In the genomic region with DNA sequence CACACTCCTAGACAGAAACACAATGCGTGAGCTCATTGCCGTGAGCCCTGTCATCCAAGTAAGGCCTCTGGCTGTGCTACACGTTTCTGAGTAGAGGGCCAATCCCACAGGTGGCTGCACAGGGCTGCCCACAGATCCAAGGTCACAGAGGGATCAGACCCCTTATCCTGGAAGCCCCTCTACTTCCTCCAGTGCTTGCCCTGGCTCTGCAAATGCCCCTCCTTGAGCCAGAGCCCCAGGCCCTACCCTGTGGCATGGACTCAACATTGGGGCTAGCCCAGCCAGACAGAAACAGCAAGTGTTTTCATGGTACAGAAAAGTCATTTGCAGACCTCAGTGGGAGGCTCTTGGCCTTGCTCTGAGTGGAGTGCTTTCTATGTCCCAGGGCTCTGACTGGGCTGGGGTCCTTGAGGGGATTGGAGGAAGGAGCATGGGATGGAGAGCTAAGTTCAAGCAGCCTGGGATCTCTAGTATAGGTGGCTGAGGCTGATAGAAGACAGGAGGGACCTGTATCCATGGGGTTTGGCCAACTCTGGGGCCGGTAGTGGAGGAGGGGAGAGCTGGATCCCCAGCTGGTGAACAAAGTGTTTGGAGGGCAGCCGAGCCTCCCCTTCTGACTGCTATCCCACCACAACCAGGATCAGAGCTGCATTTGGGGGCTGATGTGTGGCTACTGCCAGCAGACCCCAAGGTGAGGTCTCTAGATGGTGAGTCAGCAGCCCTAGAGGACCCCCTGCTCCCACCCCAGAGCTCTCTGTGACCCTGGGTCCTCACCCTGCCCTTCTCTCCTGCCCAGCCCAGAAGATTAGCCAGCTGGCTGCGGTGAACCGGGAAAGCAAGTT, we compare ENCODE assay signal across 22 cellular contexts. TPM values are rescaled to one million over a fixed set of nuclear protein-coding genes. Genes with fewer than 3 reads are reported as not detected.
A peak's percentile ranks its signal among the peaks of the same experiment; 100 is the strongest.
DNase-seq lines count a peak whose midpoint lies in the region; ATAC-seq and TF ChIP-seq lines count a peak whose summit lies in the region.
"Had no signal": no experiment of that assay in that cellular context is flagged by ENCODE, and none has a peak within 500 bp of the region (broad histone marks: within the 10 kb centered on the region; RNA-seq: fewer than 3 reads in every experiment).

No MANE protein-coding gene starts in this region.

- no TSS peak for BruUV-seq in mammary epithelial cell (replicated peaks; lab: Mats Ljungman, UMichigan)

- H3K27me3 ChIP-seq in breast epithelium (no peaks in the 10 kb centered on the region), mammary epithelial cell (ENCODE audit: insufficient read depth, low read length) (no peaks in the 10 kb centered on the region), right cardiac atrium (ENCODE audit: control insufficient read depth, insufficient read depth) (no peaks in the 10 kb centered on the region), gastrocnemius medialis (no peaks in the 10 kb centered on the region), uterus (no peaks in the 10 kb centered on the region), Karpas-422 (ENCODE audit: low read length) (no peaks in the 10 kb centered on the region)

- no peak for TF ChIP-seq POLR2A in breast epithelium (IDR thresholded peaks at IDR 0.05)
- TF ChIP-seq POLR2A in gastrocnemius medialis (IDR thresholded peaks at IDR 0.05): no peak
- no peak for TF ChIP-seq POLR2A in uterus (IDR thresholded peaks at IDR 0.05)

- in situ Hi-C loops in mammary epithelial cell (cut with MboI; ENCODE audit: low sequenced_read_pairs in 2 of 2): no loop called here
- in situ Hi-C loops in gastrocnemius medialis (cut with MboI; ENCODE audit: low sequenced_read_pairs in 4 of 4): loop anchor here in 1 of 4 donors (10.0 kb wide), 1 partner anchor 59 kb away; no protein-coding TSS in a partner anchor

- H3K4me1 ChIP-seq in breast epithelium: peaks cover 0 to 3% of the 10 kb centered on the region in 2 donors
- peaks cover 3% of the 10 kb centered on the region for H3K4me1 ChIP-seq in mammary epithelial cell (ENCODE audit: insufficient read depth, low read length)
- peaks cover 17% of the 10 kb centered on the region for H3K4me1 ChIP-seq in right cardiac atrium (ENCODE audit: control insufficient read depth, insufficient read depth, low read length)
- peaks cover 9 to 13% of the 10 kb centered on the region in 2 donors for H3K4me1 ChIP-seq in gastrocnemius medialis
- H3K4me1 ChIP-seq in uterus: peaks cover 0 to 15% of the 10 kb centered on the region in 2 donors
- no peaks in the 10 kb centered on the region for H3K4me1 ChIP-seq in Karpas-422 (ENCODE audit: low read length)
- H3K4me1 ChIP-seq: prostate gland had no signal

- peak overlapping the region; percentile 61 to 92 for H3K27ac ChIP-seq in breast epithelium
- H3K27ac ChIP-seq in mammary epithelial cell (ENCODE audit: insufficient read depth, low read depth, low read length): no peak overlapping the region
- peak overlapping the region; percentile 50 for H3K27ac ChIP-seq in right cardiac atrium (ENCODE audit: low read length)
- H3K27ac ChIP-seq in gastrocnemius medialis: peak overlapping the region; percentile 28 to 67 (median 57)
- H3K27ac ChIP-seq in uterus: peak overlapping the region; percentile 48 to 72
- H3K27ac ChIP-seq in Karpas-422 (ENCODE audit: low read length): no peak overlapping the region
- H3K27ac ChIP-seq: A549, prostate gland, SK-N-MC had no signal

- no peak for DNase-seq in breast epithelium (ENCODE audit: low spot score in 2 of 2)
- DNase-seq in mammary epithelial cell: no peak
- peak in 1 of 3 donors; percentile 36 for DNase-seq in right cardiac atrium
- no peak for DNase-seq in gastrocnemius medialis
- DNase-seq in uterus: peak in 1 of 2 donors; percentile 50
- DNase-seq in Karpas-422: no peak
- no peak for DNase-seq in dermis blood vessel endothelial cell
- no peak for DNase-seq in NCI-H2029 (lab: John Stamatoyannopoulos, UW)
- DNase-seq: activated CD4-positive, alpha-beta T cell treated with anti-CD3 and anti-CD28 coated beads for 36 hours; activated CD8-positive, alpha-beta memory T cell treated with anti-CD3 and anti-CD28 coated beads, Interleukin-2, amount 50 U/mL, for 4 hours; activated effector memory CD4-positive, alpha-beta T cell treated with anti-CD3 and anti-CD28 coated beads, Interleukin-2, amount 50 U/mL, for 16 hours; effector memory CD8-positive, alpha-beta T cell; natural killer cell; NCI-H187 treated with DMSO at 0.1 percent for 48 hours; NCI-H226; stimulated activated CD4-positive, alpha-beta T cell treated with anti-CD3 and anti-CD28 coated beads, Interleukin-12 subunit alpha, Interleukin-12 subunit beta, amount 100 ng/mL, for 4 hours; stimulated activated CD8-positive, alpha-beta memory T cell treated with anti-CD3 and anti-CD28 coated beads, Interleukin-4, amount 100 ng/mL, for 48 hours had no signal

- H3K9ac ChIP-seq in mammary epithelial cell (ENCODE audit: insufficient read depth, low read length): no peak overlapping the region
- no peak overlapping the region for H3K9ac ChIP-seq in Karpas-422 (ENCODE audit: low read length)

- H3K4me3 ChIP-seq in breast epithelium (no peak overlapping the region), mammary epithelial cell (replicated peaks in 1 of 3; ENCODE audit: insufficient read depth in 1 of 3, low read depth in 2 of 3, low read length in 3 of 3) (no peak overlapping the region), right cardiac atrium (ENCODE audit: low read length) (no peak overlapping the region), gastrocnemius medialis (no peak overlapping the region), uterus (no peak overlapping the region), Karpas-422 (ENCODE audit: low read length) (no peak overlapping the region)
- H3K4me3 ChIP-seq: A549, K562, prostate gland, SK-N-MC, thoracic aorta had no signal

- dilution Hi-C loops in mammary epithelial cell (cut with HindIII; ENCODE audit: low sequenced_read_pairs): loop anchor here (5.0 kb wide), 1 partner anchor 86 kb away; no protein-coding TSS in a partner anchor

- no peak overlapping the region for H3K4me2 ChIP-seq in mammary epithelial cell (ENCODE audit: insufficient read depth, low read depth, low read length)
- H3K4me2 ChIP-seq in Karpas-422 (ENCODE audit: low read depth, low read length, poor library complexity, severe bottlenecking): no peak overlapping the region
- H3K4me2 ChIP-seq: A549 had no signal

- CTCF ChIA-PET in mammary epithelial cell (lab: Charles Lee; ENCODE audit: low non-redundant PET): interaction anchor here (0.6 kb wide), 1 partner anchor 436 kb away, joined by 5 read pairs; no protein-coding TSS in a partner anchor

- no peaks in the 10 kb centered on the region for H3K9me3 ChIP-seq in breast epithelium
- no peaks in the 10 kb centered on the region for H3K9me3 ChIP-seq in mammary epithelial cell (replicated peaks; ENCODE audit: insufficient read depth, low read length)
- H3K9me3 ChIP-seq in right cardiac atrium (ENCODE audit: control insufficient read depth, low read length): no peaks in the 10 kb centered on the region
- H3K9me3 ChIP-seq in gastrocnemius medialis: no peaks in the 10 kb centered on the region
- no peaks in the 10 kb centered on the region for H3K9me3 ChIP-seq in uterus
- H3K9me3 ChIP-seq in Karpas-422 (ENCODE audit: low read length): no peaks in the 10 kb centered on the region
- H3K9me3 ChIP-seq: A549, prostate gland, thoracic aorta had no signal

- intact Hi-C loops in breast epithelium (cut with DNase I; ENCODE audit: low total_unique reads) (no loop called here), mammary epithelial cell (cut with micrococcal nuclease) (no loop called here), right cardiac atrium (cut with DNase I) (loop anchor here in 2 of 4 donors (5.0 kb wide), 2 partner anchors 51 to 71 kb away; a partner anchor contains a TSS), gastrocnemius medialis (cut with DNase I; ENCODE audit: low total_unique reads) (no loop called here), uterus (cut with DNase I; ENCODE audit: low total_unique reads) (no loop called here)

- H3K9me2 ChIP-seq in Karpas-422 (replicated peaks; ENCODE audit: insufficient read depth, low read length): no peaks in the 10 kb centered on the region

- no peak for TF ChIP-seq CTCF in breast epithelium (IDR thresholded peaks at IDR 0.05)
- TF ChIP-seq CTCF in mammary epithelial cell (conservative IDR thresholded peaks at IDR 0.05 in 1 of 2, IDR thresholded peaks at IDR 0.05 in 1 of 2; ENCODE audit: extremely low read depth in 1 of 2, insufficient read depth in 1 of 2, low read depth in 1 of 2, low read length in 2 of 2): no peak
- TF ChIP-seq CTCF in gastrocnemius medialis (IDR thresholded peaks at IDR 0.05 in 4 of 5, conservative IDR thresholded peaks at IDR 0.05 in 1 of 5): no peak
- TF ChIP-seq CTCF in uterus (IDR thresholded peaks at IDR 0.05): no peak

- H3K79me2 ChIP-seq in mammary epithelial cell (ENCODE audit: insufficient read depth, low read length) (no peaks in the 10 kb centered on the region), Karpas-422 (ENCODE audit: low read length) (no peaks in the 10 kb centered on the region)

- H2AFZ ChIP-seq in mammary epithelial cell (ENCODE audit: low read depth, low read length): no peak overlapping the region
- H2AFZ ChIP-seq in Karpas-422 (ENCODE audit: low read length): no peak overlapping the region

- no peak for ATAC-seq in right cardiac atrium
- no peak for ATAC-seq in gastrocnemius medialis
- ATAC-seq: A549; activated CD4-positive, alpha-beta T cell treated with anti-CD3 and anti-CD28 coated beads for 36 hours; effector memory CD8-positive, alpha-beta T cell; natural killer cell had no signal

- H4K20me1 ChIP-seq in mammary epithelial cell (ENCODE audit: insufficient read depth, low read length) (no peaks in the 10 kb centered on the region), Karpas-422 (ENCODE audit: insufficient read depth, low read depth, low read length) (no peaks in the 10 kb centered on the region)

- 91% methylated on average over 5 of the region's 7 CpGs for WGBS in mammary epithelial cell (ENCODE audit: low coverage, missing lambda C conversion rate)
- WGBS in right cardiac atrium: 62% methylated on average over 7 of the region's 7 CpGs

- H3K36me3 ChIP-seq in breast epithelium (no peaks in the 10 kb centered on the region), mammary epithelial cell (ENCODE audit: insufficient read depth, low read length) (no peaks in the 10 kb centered on the region), gastrocnemius medialis (peaks cover 0 to 8% of the 10 kb centered on the region in 2 donors), uterus (no peaks in the 10 kb centered on the region), Karpas-422 (ENCODE audit: insufficient read depth, low read length) (no peaks in the 10 kb centered on the region)

RNA-seq across cellular contexts. Expression of a gene that starts 38.7 kb away (rescaled TPM):
- total RNA-seq in breast epithelium: 1 to 10 TPM in 1 of 3 donors, not detected in 2; 1.0 TPM
- not detected for total RNA-seq in mammary epithelial cell
- polyA plus RNA-seq in mammary epithelial cell: not detected
- not detected for polyA minus RNA-seq in mammary epithelial cell
- total RNA-seq in right cardiac atrium: not detected
- not detected for polyA plus RNA-seq in right cardiac atrium
- under 1 TPM in 2 of 4 donors, not detected in 2; 0.10 to 0.83 TPM for total RNA-seq in gastrocnemius medialis
- under 1 TPM in 1 of 4 donors, not detected in 3; 0.58 TPM for total RNA-seq in uterus
- not detected in 2 replicates for total RNA-seq in Karpas-422 (2014; rRNA removed; shearing (Covaris generic); ENCODE audit: low replicate concordance)
- total RNA-seq in dermis blood vessel endothelial cell: not detected in 2 replicates
- total RNA-seq: activated CD4-positive, alpha-beta T cell treated with anti-CD3 and anti-CD28 coated beads for 36 hours; K562 had no signal
- polyA plus RNA-seq: K562 had no signal

RNA-seq across cellular contexts. Expression of a gene that starts 49.1 kb away (rescaled TPM):
- total RNA-seq in breast epithelium: 100 to 1,000 TPM in 1 of 3 donors, 10 to 100 TPM in 2; 37.8 to 103 (median 49.8) TPM
- 10 to 100 TPM; 38.7 to 55.5 TPM for total RNA-seq in mammary epithelial cell
- 16.8 TPM for polyA plus RNA-seq in mammary epithelial cell
- 54.1 TPM for polyA minus RNA-seq in mammary epithelial cell
- total RNA-seq in right cardiac atrium: 10 to 100 TPM; 21.9 to 35.4 (median 26.6) TPM
- 18.1 TPM for polyA plus RNA-seq in right cardiac atrium
- 10 to 100 TPM; 17.3 to 42.1 (median 21.2) TPM for total RNA-seq in gastrocnemius medialis
- 100 to 1,000 TPM in 2 of 4 donors, 10 to 100 TPM in 2; 39.0 to 118 (median 78.3) TPM for total RNA-seq in uterus
- 15.4 and 21.5 TPM in 2 replicates for total RNA-seq in Karpas-422 (2014; rRNA removed; shearing (Covaris generic); ENCODE audit: low replicate concordance)
- 95.5 and 176 TPM in 2 replicates for total RNA-seq in dermis blood vessel endothelial cell

RNA-seq across cellular contexts. Expression of a gene that starts 51.6 kb away (rescaled TPM):
- 10 to 100 TPM in 1 of 3 donors, 1 to 10 TPM in 2; 8.5 to 10.7 (median 9.7) TPM for total RNA-seq in breast epithelium
- 10 to 100 TPM; 14.0 to 15.3 TPM for total RNA-seq in mammary epithelial cell
- polyA plus RNA-seq in mammary epithelial cell: 10.9 TPM
- 36.3 TPM for polyA minus RNA-seq in mammary epithelial cell
- total RNA-seq in right cardiac atrium: 10 to 100 TPM; 14.9 to 19.0 (median 17.8) TPM
- 24.3 TPM for polyA plus RNA-seq in right cardiac atrium
- total RNA-seq in gastrocnemius medialis: 10 to 100 TPM; 15.2 to 28.8 (median 16.9) TPM
- 10 to 100 TPM in 2 of 4 donors, 1 to 10 TPM in 2; 4.4 to 16.6 (median 8.3) TPM for total RNA-seq in uterus
- 2.3 and 5.4 TPM in 2 replicates for total RNA-seq in Karpas-422 (2014; rRNA removed; shearing (Covaris generic); ENCODE audit: low replicate concordance)
- 19.9 and 22.3 TPM in 2 replicates for total RNA-seq in dermis blood vessel endothelial cell

Comparison
In these comparisons a context has a peak if more than half of its experiments do, and no peak if none do; other contexts are left out.
1. H3K27ac ChIP-seq: peak in breast epithelium (2 of 2), right cardiac atrium (single experiment), gastrocnemius medialis (4 of 4) and uterus (2 of 2); none in mammary epithelial cell (single experiment) and Karpas-422 (single experiment).